22 cellular contexts compared by ENCODE assay signal in the genomic region with DNA sequence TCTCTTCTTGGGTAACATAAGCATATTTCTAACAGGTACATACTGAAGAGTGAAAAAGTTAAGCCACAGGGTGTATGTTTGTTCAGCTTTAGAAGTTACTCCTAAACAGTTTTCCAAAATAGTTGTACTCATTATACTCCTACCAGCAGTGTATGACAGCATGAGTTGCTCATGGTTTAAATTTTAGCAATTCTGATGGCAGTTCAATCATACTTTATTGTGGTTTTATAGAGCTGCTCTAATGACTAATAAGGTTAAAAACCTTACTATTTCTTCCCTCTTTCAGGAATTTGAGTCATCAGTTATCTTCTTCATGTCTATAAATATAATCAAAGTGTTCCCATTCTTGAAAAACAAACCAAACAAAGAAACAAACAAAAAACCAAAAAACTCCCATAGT.
DNase-seq lines count a peak whose midpoint lies in the region; ATAC-seq and TF ChIP-seq lines count a peak whose summit lies in the region.
"Had no signal": no experiment of that assay in that cellular context is flagged by ENCODE, and none has a peak within 500 bp of the region (broad histone marks: within the 10 kb centered on the region; RNA-seq: fewer than 3 reads in every experiment).

No MANE protein-coding gene starts in this region.

- H4K20me1 ChIP-seq in PC-3 (ENCODE audit: low read length) (no peaks in the 10 kb centered on the region), fibroblast of lung (ENCODE audit: control insufficient read depth, extremely low read depth, insufficient read depth, low read length) (no peaks in the 10 kb centered on the region)
- H4K20me1 ChIP-seq: BLaER1 had no signal

- no peak for TF ChIP-seq CTCF in PC-3 (conservative IDR thresholded peaks at IDR 0.05; ENCODE audit: low read depth, low read length)
- no peak for TF ChIP-seq CTCF in fibroblast of lung (conservative IDR thresholded peaks at IDR 0.05 in 1 of 2, IDR thresholded peaks at IDR 0.05 in 1 of 2; ENCODE audit: low read depth in 1 of 2, low read length in 2 of 2)

- DNase-seq in ELR (ENCODE audit: low read depth) (peak; percentile 2), PC-3 (peak; percentile 30), fibroblast of lung (ENCODE audit: low read depth in 2 of 2) (peak; percentile 5 to 6), kidney tubule cell (ENCODE audit: low spot score) (peak; percentile 31), NCI-H69 (lab: John Stamatoyannopoulos, UW) (no peak)
- DNase-seq in activated T-cell treated with anti-CD3 and anti-CD28 coated beads, Interleukin-2, amount 50 U/mL, for 1 hour, result no peak
- DNase-seq: CD4-positive, alpha-beta T cell; Kasumi-1; MG63; NCI-H1105 treated with DMSO at 0.1 percent for 48 hours; NCI-H146; NCI-H1930; NCI-H2107; NCI-H524; NCI-H774; Right ventricle myocardium superior; RPMI8226 had no signal

- H3F3A ChIP-seq in PC-3 (ENCODE audit: low read length, unreplicated experiment), result no peaks in the 10 kb centered on the region

- H3K27me3 ChIP-seq in PC-3 (ENCODE audit: low read length), result no peaks in the 10 kb centered on the region
- no peaks in the 10 kb centered on the region for H3K27me3 ChIP-seq in fibroblast of lung (ENCODE audit: control insufficient read depth, insufficient read depth, low read length)
- H3K27me3 ChIP-seq: BLaER1, MG63 had no signal

- CTCF ChIA-PET in PC-3 (lab: Charles Lee), result no interaction called here

- intact Hi-C loops in PC-3 (cut with micrococcal nuclease), result no loop called here

- H3K4me1 ChIP-seq in PC-3 (ENCODE audit: insufficient read depth, low read length) (0 out of 2 replicates have a peak, but pooled peaks cover 6% of the 10 kb centered on the region), fibroblast of lung (ENCODE audit: control insufficient read depth, extremely low read depth, insufficient read depth, low read length) (no peaks in the 10 kb centered on the region)
- H3K4me1 ChIP-seq: BLaER1 had no signal

- POLR2A ChIA-PET in PC-3 (lab: Charles Lee; ENCODE audit: unreplicated experiment), result no interaction called here

- H3K4me2 ChIP-seq in PC-3 (ENCODE audit: low read length), result no peak overlapping the region
- no peak overlapping the region for H3K4me2 ChIP-seq in fibroblast of lung (ENCODE audit: extremely low read depth, insufficient read depth, low read length)
- H3K4me2 ChIP-seq: BLaER1 had no signal

- no peaks in the 10 kb centered on the region for H3K36me3 ChIP-seq in PC-3 (ENCODE audit: low read depth, low read length)
- H3K36me3 ChIP-seq in fibroblast of lung (ENCODE audit: control insufficient read depth, insufficient read depth, low read length), result no peaks in the 10 kb centered on the region
- H3K36me3 ChIP-seq: BLaER1, MG63 had no signal

- no peak overlapping the region for H3K4me3 ChIP-seq in PC-3 (ENCODE audit: low read length)
- H3K4me3 ChIP-seq in fibroblast of lung (replicated peaks in 1 of 4; ENCODE audit: control extremely low read depth in 1 of 4, insufficient read depth in 1 of 4, low read depth in 3 of 4, low read length in 4 of 4), result no peak overlapping the region
- H3K4me3 ChIP-seq: BLaER1, K562, MG63 had no signal

- H3K9ac ChIP-seq in PC-3 (ENCODE audit: low read length), result no peak overlapping the region
- no peak overlapping the region for H3K9ac ChIP-seq in fibroblast of lung (ENCODE audit: insufficient read depth, low read length)
- H3K9ac ChIP-seq: BLaER1 had no signal

- no TSS peak for BruUV-seq in PC-3 (replicated peaks; lab: Mats Ljungman, UMichigan)

- no peak overlapping the region for H2AFZ ChIP-seq in PC-3 (ENCODE audit: low read length)
- no peak overlapping the region for H2AFZ ChIP-seq in fibroblast of lung (ENCODE audit: low read length)

- H3K9me3 ChIP-seq in PC-3 (ENCODE audit: low read length), result no peaks in the 10 kb centered on the region
- no peaks in the 10 kb centered on the region for H3K9me3 ChIP-seq in fibroblast of lung (ENCODE audit: control insufficient read depth, insufficient read depth, low read depth, low read length)
- H3K9me3 ChIP-seq: BLaER1, MG63 had no signal

- no peak overlapping the region for H3K27ac ChIP-seq in PC-3 (ENCODE audit: low read length)
- H3K27ac ChIP-seq in fibroblast of lung (ENCODE audit: insufficient read depth, low read length), result no peak overlapping the region
- H3K27ac ChIP-seq: BLaER1 had no signal

- ATAC-seq in PC-3, result peak; percentile 36; the same call in 1 of the 2 replicates
- no peak for ATAC-seq in GM21723 (IDR thresholded peaks at IDR 0.05; ENCODE audit: unreplicated experiment)
- no peak for ATAC-seq in HG02571 (IDR thresholded peaks at IDR 0.05; ENCODE audit: unreplicated experiment)
- ATAC-seq: HepG2, K562 had no signal

- no peaks in the 10 kb centered on the region for H3K9me2 ChIP-seq in PC-3 (replicated peaks; ENCODE audit: low read length)

- H3K79me2 ChIP-seq in PC-3 (ENCODE audit: low read length) (no peaks in the 10 kb centered on the region), fibroblast of lung (ENCODE audit: control insufficient read depth, insufficient read depth, low read length) (no peaks in the 10 kb centered on the region)

Comparison
In these comparisons a context has a peak if more than half of its experiments do, and no peak if none do; other contexts are left out.
1. DNase-seq: peak in ELR (single experiment), PC-3 (single experiment), fibroblast of lung (2 of 2) and kidney tubule cell (single experiment); none in activated T-cell treated with anti-CD3 and anti-CD28 coated beads, Interleukin-2, amount 50 U/mL, for 1 hour (single experiment) and NCI-H69 (single experiment).